In the genomic region with DNA sequence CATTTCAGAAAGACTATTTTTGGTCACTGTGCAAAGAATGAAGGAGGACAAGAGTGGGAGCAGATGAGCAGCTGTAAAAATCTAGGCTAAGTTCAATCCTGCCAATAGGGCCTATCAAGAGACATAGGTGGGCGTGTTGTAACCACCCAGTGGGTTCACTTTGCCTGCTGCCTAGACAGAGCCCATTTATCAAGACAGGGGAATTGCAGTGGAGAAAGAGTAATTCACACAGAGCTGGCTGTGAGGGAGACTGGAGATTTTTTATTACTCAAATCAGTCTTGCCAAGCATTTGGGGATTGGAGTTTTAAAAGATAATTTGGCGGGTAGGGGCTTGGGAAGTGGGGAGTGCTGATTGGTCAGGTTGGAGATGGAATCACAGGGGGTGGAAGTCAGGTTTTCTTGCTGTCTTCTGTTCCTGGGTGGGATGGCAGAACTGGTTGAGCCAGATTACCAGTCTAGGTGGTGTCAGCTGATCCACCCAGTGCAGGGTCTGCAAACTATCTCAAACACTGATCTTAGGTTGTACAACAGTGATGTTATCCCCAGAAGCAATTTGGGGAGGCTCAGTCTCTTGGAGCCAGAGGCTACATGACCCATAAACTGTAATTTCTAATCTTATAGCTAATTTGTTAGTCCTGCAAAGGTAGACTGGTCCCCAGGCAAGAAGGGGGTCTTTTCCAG, we compare ENCODE assay signal across 18 cellular contexts. TPM values are rescaled to one million over a fixed set of nuclear protein-coding genes. Genes with fewer than 3 reads are reported as not detected.
"Had no signal": no experiment of that assay in that cellular context is flagged by ENCODE, and none has a peak within 500 bp of the region (broad histone marks: within the 10 kb centered on the region; RNA-seq: fewer than 3 reads in every experiment).

No MANE protein-coding gene starts in this region.

- H3K4me3 Mint-ChIP-seq: activated CD8-positive, alpha-beta memory T cell treated with anti-CD3 and anti-CD28 coated beads, Interleukin-2, amount 10 ng/mL, durations not matched to agents 7 days and 5 days; activated naive CD4-positive, alpha-beta T cell treated with anti-CD3 and anti-CD28 coated beads, Interleukin-2, amount 10 ng/mL, durations not matched to agents 7 days and 5 days; activated T-cell treated with anti-CD3 and anti-CD28 coated beads, Interleukin-2, amount 50 U/mL, for 24 hours; natural killer cell had no signal

- H3K4me1 Mint-ChIP-seq: activated CD8-positive, alpha-beta memory T cell treated with anti-CD3 and anti-CD28 coated beads, Interleukin-2, amount 10 ng/mL, durations not matched to agents 7 days and 5 days; activated naive CD4-positive, alpha-beta T cell treated with anti-CD3 and anti-CD28 coated beads, Interleukin-2, amount 10 ng/mL, durations not matched to agents 7 days and 5 days; natural killer cell had no signal

- H3K36me3 Mint-ChIP-seq: activated CD8-positive, alpha-beta memory T cell treated with anti-CD3 and anti-CD28 coated beads, Interleukin-2, amount 10 ng/mL, durations not matched to agents 7 days and 5 days; activated naive CD4-positive, alpha-beta T cell treated with anti-CD3 and anti-CD28 coated beads, Interleukin-2, amount 10 ng/mL, durations not matched to agents 7 days and 5 days; natural killer cell had no signal

- H3K27ac ChIP-seq: left lung had no signal

- H3K27me3 ChIP-seq: dorsolateral prefrontal cortex, left lung had no signal

- ATAC-seq: activated CD8-positive, alpha-beta memory T cell treated with anti-CD3 and anti-CD28 coated beads, Interleukin-2, amount 10 ng/mL, durations not matched to agents 7 days and 5 days; left lung; natural killer cell; right cardiac atrium; stimulated activated naive CD8-positive, alpha-beta T cell treated with anti-CD3 and anti-CD28 coated beads, Interleukin-15, Interleukin-2, amounts not matched to agents 100 U/mL and 50 U/mL, for 24 hours had no signal

- H3K36me3 ChIP-seq: left lung had no signal

- H3K9me3 Mint-ChIP-seq: activated naive CD4-positive, alpha-beta T cell treated with anti-CD3 and anti-CD28 coated beads, Interleukin-2, amount 10 ng/mL, durations not matched to agents 7 days and 5 days; activated T-cell treated with anti-CD3 and anti-CD28 coated beads, Interleukin-2, amount 50 U/mL, for 24 hours; natural killer cell had no signal

- H3K9me3 ChIP-seq: left lung had no signal

- H3K4me3 ChIP-seq: dorsolateral prefrontal cortex, left lung, skin epidermis had no signal

- H3K27ac Mint-ChIP-seq: activated CD8-positive, alpha-beta memory T cell treated with anti-CD3 and anti-CD28 coated beads, Interleukin-2, amount 10 ng/mL, durations not matched to agents 7 days and 5 days; activated naive CD4-positive, alpha-beta T cell treated with anti-CD3 and anti-CD28 coated beads, Interleukin-2, amount 10 ng/mL, durations not matched to agents 7 days and 5 days; activated T-cell treated with anti-CD3 and anti-CD28 coated beads, Interleukin-2, amount 50 U/mL, for 24 hours; natural killer cell; progenitor cell of endocrine pancreas had no signal

- DNase-seq: activated CD4-positive, alpha-beta T cell treated with anti-CD3 and anti-CD28 coated beads, Interleukin-2, amount 50 U/mL, for 48 hours; activated CD8-positive, alpha-beta memory T cell treated with anti-CD3 and anti-CD28 coated beads, Interleukin-2, amount 10 ng/mL, durations not matched to agents 7 days and 5 days; activated naive CD4-positive, alpha-beta T cell treated with anti-CD3 and anti-CD28 coated beads, Interleukin-2, amount 10 ng/mL, durations not matched to agents 7 days and 5 days; activated T-cell treated with anti-CD3 and anti-CD28 coated beads, Interleukin-2, amount 50 U/mL, for 24 hours; dorsolateral prefrontal cortex; kidney; left lung; natural killer cell; nucleus accumbens; right cardiac atrium; stimulated activated CD4-positive, alpha-beta T cell treated with anti-CD3 and anti-CD28 coated beads, Interleukin-4, amount 100 ng/mL, for 24 hours; stimulated activated naive CD8-positive, alpha-beta T cell treated with anti-CD3 and anti-CD28 coated beads, Interleukin-15, Interleukin-2, amounts not matched to agents 100 U/mL and 50 U/mL, for 24 hours; T1000 had no signal

RNA-seq across cellular contexts. Expression of a gene that starts 5.1 kb away (rescaled TPM):
- total RNA-seq: activated CD8-positive, alpha-beta memory T cell treated with anti-CD3 and anti-CD28 coated beads, Interleukin-2, amount 10 ng/mL, durations not matched to agents 7 days and 5 days; astrocyte; bronchial epithelial cell; chondrocyte; progenitor cell of endocrine pancreas had no signal
